Comparison of ENCODE assay signal across 1 cellular context in the genomic region with DNA sequence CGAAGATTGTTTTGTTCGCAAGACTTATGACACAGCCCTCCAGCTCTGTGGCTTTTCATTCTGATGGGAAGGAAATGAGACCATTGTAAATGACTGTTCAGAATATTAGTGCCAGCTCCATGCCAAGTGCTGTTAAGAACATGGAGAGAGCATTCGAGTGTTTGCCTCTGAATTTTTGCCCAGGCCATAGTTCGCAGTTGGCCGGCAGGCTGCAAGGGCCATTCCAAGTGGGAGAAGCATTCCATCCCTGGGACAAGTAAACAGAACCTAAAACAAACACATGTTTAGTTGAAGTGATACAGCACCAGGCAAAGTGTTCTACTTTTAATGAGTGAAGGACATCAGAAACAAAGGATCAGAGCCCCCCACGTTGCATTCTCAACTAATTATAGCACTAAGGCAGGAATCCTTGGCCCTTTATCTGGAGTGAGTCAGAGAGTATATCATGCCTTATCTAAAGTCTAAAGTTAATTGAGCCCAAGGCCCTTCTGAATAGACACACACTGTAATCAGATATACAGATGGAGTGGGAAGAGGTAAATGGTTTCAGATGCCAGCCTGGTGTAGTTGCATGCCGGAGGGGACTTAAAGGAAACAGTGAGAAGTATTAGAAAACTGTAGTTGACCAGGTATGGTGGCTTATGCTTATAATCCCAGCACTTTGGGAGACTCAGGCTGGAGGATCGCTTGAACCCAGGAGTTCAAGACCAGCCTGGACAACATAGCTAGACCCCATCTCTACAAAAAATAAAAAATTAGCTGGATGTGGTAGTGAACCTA.
TF ChIP-seq lines count a peak whose summit lies in the region.

No MANE protein-coding gene starts in this region.

TF ChIP-seq in endothelial cell of umbilical vein, 7 proteins besides CTCF, POLR2A, EP300 and RAD21:
- peak; percentile 31 for TF ChIP-seq JUN (IDR thresholded peaks at IDR 0.05; ENCODE audit: borderline replicate concordance, insufficient read depth, insufficient read length, low read depth)
- TF ChIP-seq POLR2AphosphoS5 (IDR thresholded peaks at IDR 0.05; ENCODE audit: insufficient read depth, low read depth, low read length) = no peak
- peak; percentile 8 for TF ChIP-seq FOS (IDR thresholded peaks at IDR 0.05; ENCODE audit: borderline replicate concordance, insufficient read depth, low read length)
TF ChIP-seq in endothelial cell of umbilical vein: peak in this region for 2.
